12 cellular contexts compared by ENCODE assay signal in genomic region chr17:18318122-18318521, GRCh38. TPM values are rescaled to one million over a fixed set of nuclear protein-coding genes. Genes with fewer than 3 reads are reported as not detected.
DNase-seq lines count a peak whose midpoint lies in the region; ATAC-seq, FAIRE-seq and TF ChIP-seq lines count a peak whose summit lies in the region.
"Had no signal": no experiment of that assay in that cellular context is flagged by ENCODE, and none has a peak within 500 bp of the region (broad histone marks: within the 10 kb centered on the region; RNA-seq: fewer than 3 reads in every experiment).

No MANE protein-coding gene starts in this region.

- WGBS in right cardiac atrium: 82% methylated on average over 7 of the region's 7 CpGs

- H3K9me3 ChIP-seq in MM.1S (replicated peaks; ENCODE audit: insufficient read depth, low read length): no peaks in the 10 kb centered on the region
- H3K9me3 ChIP-seq in Peyer's patch: no peaks in the 10 kb centered on the region
- no peaks in the 10 kb centered on the region for H3K9me3 ChIP-seq in right cardiac atrium (ENCODE audit: control insufficient read depth, low read length)

- H3K27me3 Mint-ChIP-seq in CD14-positive monocyte (ENCODE audit: low read depth in 3 of 3) (no peaks in the 10 kb centered on the region), nephron progenitor cell (ENCODE audit: low read depth, poor library complexity) (no peaks in the 10 kb centered on the region)
- no peaks in the 10 kb centered on the region for H3K27me3 Mint-ChIP-seq in central memory CD8-positive, alpha-beta T cell

- H3K4me3 ChIP-seq in MM.1S (ENCODE audit: low read length): peak overlapping the region; percentile 10; the same call in 1 of the 2 replicates
- peak overlapping the region in 2 of 4 donors; percentile 1 to 3 for H3K4me3 ChIP-seq in Peyer's patch
- H3K4me3 ChIP-seq in right cardiac atrium (ENCODE audit: low read length): no peak overlapping the region
- H3K4me3 ChIP-seq: lung had no signal

- H3K36me3 Mint-ChIP-seq in CD14-positive monocyte (peaks cover 50 to 54% of the 10 kb centered on the region in 2 donors), nephron progenitor cell (ENCODE audit: low read depth) (peaks cover 20% of the 10 kb centered on the region)
- H3K36me3 Mint-ChIP-seq in central memory CD8-positive, alpha-beta T cell (ENCODE audit: insufficient read depth): peaks cover 28% of the 10 kb centered on the region

- 0 out of 2 replicates have a peak overlapping the region, but pooled peaks have one; percentile 0 for H3K9ac ChIP-seq in MM.1S (ENCODE audit: low read length)

- peaks cover 1% of the 10 kb centered on the region; the same call in 1 of the 2 replicates for H3K36me3 ChIP-seq in MM.1S (replicated peaks; ENCODE audit: insufficient read depth, low read length)
- peaks cover 0 to 51% (median 0%) of the 10 kb centered on the region in 3 donors for H3K36me3 ChIP-seq in Peyer's patch

- H4K20me1 ChIP-seq in MM.1S (ENCODE audit: insufficient read depth, low read length): 0 out of 2 replicates have a peak, but pooled peaks cover 4% of the 10 kb centered on the region

- intact Hi-C loops in CD14-positive monocyte (cut with micrococcal nuclease): no loop called here
- intact Hi-C loops in right cardiac atrium (cut with DNase I): loop anchor here in 1 of 4 donors (10.0 kb wide), 1 partner anchor 103 kb away; no protein-coding TSS in a partner anchor

- ATAC-seq in central memory CD8-positive, alpha-beta T cell (replicated peaks; ENCODE audit: extremely low read depth, poor library complexity, severe bottlenecking): no peak
- no peak for ATAC-seq in right cardiac atrium

- H3K9me3 Mint-ChIP-seq in CD14-positive monocyte: peaks cover 0 to 4% (median 2%) of the 10 kb centered on the region in 7 donors
- H3K9me3 Mint-ChIP-seq in central memory CD8-positive, alpha-beta T cell: no peaks in the 10 kb centered on the region
- H3K9me3 Mint-ChIP-seq in nephron progenitor cell: no peaks in the 10 kb centered on the region

- peaks cover 87% of the 10 kb centered on the region for H3K79me2 ChIP-seq in MM.1S (ENCODE audit: low read length)

- H3K27ac Mint-ChIP-seq in CD14-positive monocyte (peak overlapping the region; percentile 85 to 100 (median 99)), nephron progenitor cell (no peak overlapping the region)
- H3K27ac Mint-ChIP-seq in central memory CD8-positive, alpha-beta T cell (ENCODE audit: low read depth): no peak overlapping the region

- FAIRE-seq in frontal cortex (lab: Jason Lieb, UNC): no peak

- H3K4me3 Mint-ChIP-seq in CD14-positive monocyte (peak overlapping the region; percentile 69 to 80), nephron progenitor cell (peak overlapping the region; percentile 97)
- peak overlapping the region; percentile 82 for H3K4me3 Mint-ChIP-seq in central memory CD8-positive, alpha-beta T cell

- TF ChIP-seq CTCF in CD14-positive monocyte (IDR thresholded peaks at IDR 0.05): no peak
- no peak for TF ChIP-seq CTCF in MM.1S (IDR thresholded peaks at IDR 0.05; ENCODE audit: low read length)
- TF ChIP-seq CTCF in nephron progenitor cell (IDR thresholded peaks at IDR 0.05): no peak
- no peak for TF ChIP-seq CTCF in Peyer's patch (IDR thresholded peaks at IDR 0.05)
- no peak for TF ChIP-seq CTCF in GM10266 (IDR thresholded peaks at IDR 0.05; ENCODE audit: control insufficient read depth, insufficient read depth, low read depth, missing control alignments)

- H3K4me2 ChIP-seq in MM.1S (ENCODE audit: low read depth, low read length): peak overlapping the region; percentile 17; the same call in 1 of the 2 replicates

- no peak overlapping the region for H2AFZ ChIP-seq in MM.1S (ENCODE audit: low read length)

- H3K27ac ChIP-seq in MM.1S (ENCODE audit: low read length): no peak overlapping the region
- no peak overlapping the region for H3K27ac ChIP-seq in Peyer's patch
- H3K27ac ChIP-seq in right cardiac atrium (ENCODE audit: low read length): no peak overlapping the region
- H3K27ac ChIP-seq: epithelial cell of prostate had no signal

- H3K27me3 ChIP-seq in MM.1S (replicated peaks; ENCODE audit: insufficient read depth, low read length) (no peaks in the 10 kb centered on the region), Peyer's patch (no peaks in the 10 kb centered on the region), right cardiac atrium (ENCODE audit: control insufficient read depth, insufficient read depth) (no peaks in the 10 kb centered on the region)

- no peak for TF ChIP-seq POLR2A in Peyer's patch (IDR thresholded peaks at IDR 0.05)

- no peaks in the 10 kb centered on the region for H3K9me2 ChIP-seq in MM.1S (replicated peaks; ENCODE audit: insufficient read depth, low read length)

- peaks cover 37% of the 10 kb centered on the region for H3K4me1 ChIP-seq in MM.1S (ENCODE audit: low read length)
- H3K4me1 ChIP-seq in Peyer's patch: peaks cover 0 to 62% (median 41%) of the 10 kb centered on the region in 4 donors
- peaks cover 18% of the 10 kb centered on the region for H3K4me1 ChIP-seq in right cardiac atrium (ENCODE audit: control insufficient read depth, insufficient read depth, low read length)

- DNase-seq in CD14-positive monocyte (ENCODE audit: low spot score) (no peak), MM.1S (no peak), nephron progenitor cell (no peak), frontal cortex (ENCODE audit: low spot score in 2 of 2) (no peak), Peyer's patch (no peak), right cardiac atrium (no peak), GM10266 (ENCODE audit: extremely low spot score) (no peak)
- DNase-seq in central memory CD8-positive, alpha-beta T cell (ENCODE audit: low spot score in 2 of 2): no peak
- DNase-seq: activated gamma-delta T cell, NCI-H226 had no signal

- peaks cover 3% of the 10 kb centered on the region; the same call in 1 of the 2 replicates for H3F3A ChIP-seq in MM.1S (ENCODE audit: insufficient read depth, low read length)

- H3K4me1 Mint-ChIP-seq in CD14-positive monocyte (peaks cover 71% of the 10 kb centered on the region), nephron progenitor cell (peaks cover 62% of the 10 kb centered on the region)
- peaks cover 80% of the 10 kb centered on the region for H3K4me1 Mint-ChIP-seq in central memory CD8-positive, alpha-beta T cell

RNA-seq across cellular contexts. Expression of gene SMCR8, which starts 3.0 kb away (rescaled TPM):
- polyA plus RNA-seq in CD14-positive monocyte (1 to 10 TPM; 2.4 to 5.3 TPM), right cardiac atrium (5.3 TPM)
- total RNA-seq in frontal cortex (10.6 TPM), Peyer's patch (10 to 100 TPM; 13.2 to 24.7 (median 18.3) TPM), right cardiac atrium (10 to 100 TPM; 10.7 to 13.3 (median 11.7) TPM)

RNA-seq across cellular contexts. Expression of gene TOP3A, which starts 3.3 kb away (rescaled TPM):
- 10 to 100 TPM; 15.2 to 22.3 TPM for polyA plus RNA-seq in CD14-positive monocyte
- 36.3 TPM for total RNA-seq in frontal cortex
- 10 to 100 TPM; 25.7 to 49.7 (median 35.0) TPM for total RNA-seq in Peyer's patch
- 10 to 100 TPM; 10.6 to 14.9 (median 12.7) TPM for total RNA-seq in right cardiac atrium
- 8.9 TPM for polyA plus RNA-seq in right cardiac atrium

RNA-seq across cellular contexts. Expression of gene SHMT1, which starts 45.2 kb away (rescaled TPM):
- polyA plus RNA-seq in CD14-positive monocyte: 10 to 100 TPM; 16.6 to 17.9 TPM
- total RNA-seq in frontal cortex: 2.4 TPM
- 100 to 1,000 TPM in 3 of 4 donors, 10 to 100 TPM in 1; 75.9 to 128 (median 110) TPM for total RNA-seq in Peyer's patch
- 1 to 10 TPM; 7.3 to 9.9 (median 8.7) TPM for total RNA-seq in right cardiac atrium
- polyA plus RNA-seq in right cardiac atrium: 6.4 TPM

RNA-seq across cellular contexts. Expression of gene MIEF2, which starts 57.7 kb away (rescaled TPM):
- polyA plus RNA-seq in CD14-positive monocyte: 1 to 10 TPM; 4.9 to 6.1 TPM
- total RNA-seq in frontal cortex: 34.2 TPM
- total RNA-seq in Peyer's patch: 10 to 100 TPM in 3 of 4 donors, 1 to 10 TPM in 1; 3.3 to 49.6 (median 22.9) TPM
- total RNA-seq in right cardiac atrium: 10 to 100 TPM; 17.6 to 20.7 (median 19.6) TPM
- polyA plus RNA-seq in right cardiac atrium: 13.1 TPM

RNA-seq across cellular contexts. Expression of gene EVPLL, which starts 59.5 kb away (rescaled TPM):
- polyA plus RNA-seq in CD14-positive monocyte: not detected
- not detected for total RNA-seq in frontal cortex
- under 1 TPM in 1 of 4 donors, not detected in 3; 0.67 TPM for total RNA-seq in Peyer's patch
- total RNA-seq in right cardiac atrium: not detected
- not detected for polyA plus RNA-seq in right cardiac atrium

Comparison
In these comparisons a context has a peak if more than half of its experiments do, and no peak if none do; other contexts are left out.
1. H3K27ac Mint-ChIP-seq: peak in CD14-positive monocyte (7 of 7); none in central memory CD8-positive, alpha-beta T cell (single experiment) and nephron progenitor cell (single experiment).
2. RNA of gene SHMT1, which starts 45.2 kb away (total RNA-seq): 75.9 to 128 TPM in Peyer's patch; 7.3 to 9.9 TPM in right cardiac atrium and 2.4 TPM in frontal cortex (single experiment); every median in the first group is over 4 times any median in the second.
3. Peak in every context shown above with its lines, with median percentiles within 50 percentile points of each other: H3K4me3 Mint-ChIP-seq.